In the genomic region with DNA sequence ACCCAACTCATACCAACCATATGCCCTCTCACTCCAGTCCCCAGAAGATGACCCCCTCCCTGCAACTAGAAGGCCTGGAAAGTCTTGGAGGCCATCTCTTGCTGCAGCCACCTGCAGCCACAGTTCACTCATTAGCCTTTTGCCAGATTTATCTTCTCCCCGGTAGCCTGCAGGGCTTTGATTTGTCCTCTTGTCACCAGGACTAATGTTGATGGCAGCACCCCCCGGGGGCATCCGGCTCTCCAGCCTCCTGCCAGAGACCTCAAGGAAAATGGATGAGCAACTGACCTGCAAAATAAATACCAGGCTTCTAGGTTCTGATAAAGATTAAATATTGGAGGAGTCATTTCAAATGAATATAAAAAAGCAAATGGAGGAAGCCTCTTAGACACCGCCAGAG, we compare ENCODE assay signal across 23 cellular contexts.
"Had no signal": no experiment of that assay in that cellular context is flagged by ENCODE, and none has a peak within 500 bp of the region (broad histone marks: within the 10 kb centered on the region; RNA-seq: fewer than 3 reads in every experiment).

No MANE protein-coding gene starts in this region.

- H3K27ac Mint-ChIP-seq: immature natural killer cell; naive thymus-derived CD4-positive, alpha-beta T cell; stimulated activated naive B cell treated with anti-CD40 and anti-IgM and Interleukin-4, amounts not matched to agents 10 μg/mL and 1 μg/mL and 100 μg/mL, for 72 hours; stimulated activated naive CD8-positive, alpha-beta T cell treated with anti-CD3 and anti-CD28 coated beads, Interleukin-15, Interleukin-2, amounts not matched to agents 100 ng/mL and 50 ng/mL, for 24 hours had no signal

- H3K36me3 ChIP-seq: left lung, neutrophil, pancreas, right lobe of liver, thoracic aorta, tibial nerve, upper lobe of left lung, uterus had no signal

- H3K4me3 ChIP-seq: dorsolateral prefrontal cortex, left lung, pancreas, right lobe of liver, thoracic aorta, tibial nerve, upper lobe of left lung, uterus had no signal

- H3K27ac ChIP-seq: dorsolateral prefrontal cortex, left lung, neutrophil, pancreas, right lobe of liver, thoracic aorta, tibial nerve, upper lobe of left lung, uterus had no signal

- H3K36me3 Mint-ChIP-seq: immature natural killer cell; naive thymus-derived CD4-positive, alpha-beta T cell; stimulated activated naive B cell treated with anti-CD40 and anti-IgM and Interleukin-4, amounts not matched to agents 10 μg/mL and 1 μg/mL and 100 μg/mL, for 72 hours had no signal

- H3K9me3 ChIP-seq: left lung, neutrophil, pancreas, right lobe of liver, thoracic aorta, tibial nerve, upper lobe of left lung, uterus had no signal

- H3K9me3 Mint-ChIP-seq: immature natural killer cell; stimulated activated naive CD8-positive, alpha-beta T cell treated with anti-CD3 and anti-CD28 coated beads, Interleukin-15, Interleukin-2, amounts not matched to agents 100 ng/mL and 50 ng/mL, for 24 hours had no signal

- H3K4me1 ChIP-seq: left lung, pancreas, right lobe of liver, tibial nerve, upper lobe of left lung, uterus had no signal

- DNase-seq: effector CD4-positive, alpha-beta T cell; hypothalamus; immature natural killer cell; left lung; mesenchymal stem cell; midbrain; naive thymus-derived CD4-positive, alpha-beta T cell; pancreas; right lobe of liver; small intestine; stimulated activated CD4-positive, alpha-beta T cell treated with anti-CD3 and anti-CD28 coated beads, Interleukin-15, amount 100 ng/mL, for 24 hours; stimulated activated CD4-positive, alpha-beta T cell treated with anti-CD3 and anti-CD28 coated beads, Interleukin-2, amount 100 ng/mL, for 48 hours; stimulated activated naive B cell treated with anti-CD40 and anti-IgM and Interleukin-4, amounts not matched to agents 10 μg/mL and 1 μg/mL and 100 μg/mL, for 72 hours; upper lobe of left lung; uterus had no signal

- ATAC-seq: left lung; naive thymus-derived CD4-positive, alpha-beta T cell; pancreas; right lobe of liver; stimulated activated naive B cell treated with anti-CD40 and anti-IgM and Interleukin-4, amounts not matched to agents 10 μg/mL and 1 μg/mL and 100 μg/mL, for 72 hours had no signal

- H3K4me1 Mint-ChIP-seq: immature natural killer cell; stimulated activated naive B cell treated with anti-CD40 and anti-IgM and Interleukin-4, amounts not matched to agents 10 μg/mL and 1 μg/mL and 100 μg/mL, for 72 hours had no signal

- H3K4me3 Mint-ChIP-seq: immature natural killer cell; naive thymus-derived CD4-positive, alpha-beta T cell; stimulated activated naive B cell treated with anti-CD40 and anti-IgM and Interleukin-4, amounts not matched to agents 10 μg/mL and 1 μg/mL and 100 μg/mL, for 72 hours; stimulated activated naive CD8-positive, alpha-beta T cell treated with anti-CD3 and anti-CD28 coated beads, Interleukin-15, Interleukin-2, amounts not matched to agents 100 ng/mL and 50 ng/mL, for 24 hours had no signal

- FAIRE-seq: colon, frontal cortex, keratinocyte, pancreas, small intestine had no signal

- H3K27me3 ChIP-seq: neutrophil, pancreas, right lobe of liver, tibial nerve, upper lobe of left lung, uterus had no signal
